In genomic region chr3:21715662-21716061, GRCh38 we compare ENCODE assay signal across 29 cellular contexts. TPM values are rescaled to one million over a fixed set of nuclear protein-coding genes. Genes with fewer than 3 reads are reported as not detected.
DNase-seq lines count a peak whose midpoint lies in the region; ATAC-seq, FAIRE-seq and TF ChIP-seq lines count a peak whose summit lies in the region.
"Had no signal": no experiment of that assay in that cellular context is flagged by ENCODE, and none has a peak within 500 bp of the region (broad histone marks: within the 10 kb centered on the region; RNA-seq: fewer than 3 reads in every experiment).

No MANE protein-coding gene starts in this region.

- H3K4me3 Mint-ChIP-seq in activated T-cell treated with anti-CD3 and anti-CD28 coated beads, Interleukin-2, amount 50 U/mL, for 4 hours, result no peak overlapping the region
- H3K4me3 Mint-ChIP-seq: CD14-positive monocyte; CD4-positive, alpha-beta memory T cell; CD4-positive, CD25-positive, alpha-beta regulatory T cell; CD8-positive, alpha-beta memory T cell had no signal

- no peak overlapping the region for H2AK5ac ChIP-seq in IMR-90 (ENCODE audit: low read depth, low read length)

- in situ Hi-C loops in IMR-90 (cut with MboI; ENCODE audit: low sequenced_read_pairs) (no loop called here), K562 (cut with MboI) (no loop called here)

- H3K4ac ChIP-seq in IMR-90 (ENCODE audit: low read depth, low read length), result no peak overlapping the region

- FAIRE-seq in A549 (lab: Jason Lieb, UNC), result no peak
- FAIRE-seq in K562 (lab: Jason Lieb, UNC), result no peak
- FAIRE-seq: A204.1, GM12878, GM12892, GM18507 had no signal

- no peak overlapping the region for H3K14ac ChIP-seq in IMR-90 (replicated peaks; ENCODE audit: low read depth, low read length)

- H2BK20ac ChIP-seq in IMR-90 (ENCODE audit: low read depth, low read length), result no peak overlapping the region

- H4K20me1 ChIP-seq in IMR-90 (ENCODE audit: insufficient read depth, low read length), result no peaks in the 10 kb centered on the region
- no peaks in the 10 kb centered on the region for H4K20me1 ChIP-seq in K562 (replicated peaks; ENCODE audit: control insufficient read depth, insufficient read depth, low read length)
- H4K20me1 ChIP-seq: BLaER1 had no signal

- dilution Hi-C loops in IMR-90 (cut with HindIII; ENCODE audit: low sequenced_read_pairs, unreplicated experiment), result no loop called here

- no peaks in the 10 kb centered on the region for H3K27me3 ChIP-seq in IMR-90 (ENCODE audit: control insufficient read depth, insufficient read depth, low read length)
- no peaks in the 10 kb centered on the region for H3K27me3 ChIP-seq in K562 (ENCODE audit: control insufficient read depth in 2 of 2, insufficient read depth in 2 of 2, low read length in 2 of 2)
- H3K27me3 ChIP-seq in thoracic aorta (replicated peaks; ENCODE audit: insufficient read depth), result no peaks in the 10 kb centered on the region
- H3K27me3 ChIP-seq: BE2C, BLaER1 had no signal

- no peak overlapping the region for H2AK9ac ChIP-seq in IMR-90 (replicated peaks; ENCODE audit: low read depth, low read length, poor library complexity)

- no peak overlapping the region for H3K18ac ChIP-seq in IMR-90 (ENCODE audit: low read depth, low read length)

- BruUV-seq in IMR-90 (replicated peaks; lab: Mats Ljungman, UMichigan) (no TSS peak), K562 (replicated peaks; lab: Mats Ljungman, UMichigan) (no TSS peak)

- H3K27ac ChIP-seq in A549 (no peak overlapping the region), IMR-90 (ENCODE audit: insufficient read depth, low read length) (no peak overlapping the region), K562 (ENCODE audit: extremely low read depth, low read depth, low read length) (no peak overlapping the region), thoracic aorta (peak overlapping the region; percentile 82 to 92)
- H3K27ac ChIP-seq: BLaER1 had no signal

- no peaks in the 10 kb centered on the region for H3K79me1 ChIP-seq in IMR-90 (ENCODE audit: low read depth in 1 of 2, low read length in 2 of 2)

- 0% methylated on average over 2 of the region's 2 CpGs for WGBS in A549 (ENCODE audit: missing lambda C conversion rate)
- 0% methylated on average over 1 of the region's 2 CpGs; no CpG with 5 or more reads in 1 of the 2 experiments for WGBS in IMR-90 (ENCODE audit: extremely low coverage in 2 of 2, insufficient read length in 1 of 2), 2 experiments
- 7% methylated on average over 2 of the region's 2 CpGs for WGBS in K562 (ENCODE audit: insufficient coverage, low coverage, missing lambda C conversion rate)

- no peak overlapping the region for H4K5ac ChIP-seq in IMR-90 (ENCODE audit: low read depth, low read length)

- POLR2A ChIA-PET in A549 (lab: Yijun Ruan, JAX), result no interaction called here
- POLR2A ChIA-PET in IMR-90 (lab: Charles Lee; ENCODE audit: unreplicated experiment), result no interaction called here
- POLR2A ChIA-PET in K562 (lab: Yijun Ruan, JAX), result no interaction called here

- DNase-seq in A549 (ENCODE audit: low read depth in 1 of 2, low spot score in 1 of 2) (no peak), IMR-90 (no peak), K562 (ENCODE audit: extremely low read depth in 1 of 4, low spot score in 3 of 4) (no peak), thoracic aorta (ENCODE audit: low spot score) (no peak), HK-2 (ENCODE audit: unreplicated experiment) (no peak)
- DNase-seq in activated T-cell treated with anti-CD3 and anti-CD28 coated beads, Interleukin-2, amount 50 U/mL, for 4 hours, result no peak
- no peak for DNase-seq in activated CD4-positive, alpha-beta T cell treated with anti-CD3 and anti-CD28 coated beads, Interleukin-2, amount 50 U/mL, for 1 hour
- DNase-seq: 8988T; BE2C; C1 segment of cervical spinal cord; CD4-positive, alpha-beta memory T cell; CD4-positive, CD25-positive, alpha-beta regulatory T cell; CD8-positive, alpha-beta memory T cell; COR-L47; DMS 273 treated with DMSO at 0.1 percent for 48 hours; DMS153; DMS53; DMS79; DND-41; EL; GDM1 had no signal

- H2BK15ac ChIP-seq in IMR-90 (ENCODE audit: low read depth, low read length), result no peak overlapping the region

- TF ChIP-seq RAD21 in A549 (conservative IDR thresholded peaks at IDR 0.05 in 1 of 2, IDR thresholded peaks at IDR 0.05 in 1 of 2) (no peak), IMR-90 (IDR thresholded peaks at IDR 0.05; ENCODE audit: low read length) (no peak), K562 (CRISPR knock-in tag; conservative IDR thresholded peaks at IDR 0.05 in 1 of 2, IDR thresholded peaks at IDR 0.05 in 1 of 2) (no peak)

- no peaks in the 10 kb centered on the region for H3K36me3 Mint-ChIP-seq in activated T-cell treated with anti-CD3 and anti-CD28 coated beads, Interleukin-2, amount 50 U/mL, for 4 hours (ENCODE audit: insufficient read depth)
- H3K36me3 Mint-ChIP-seq: CD14-positive monocyte; CD4-positive, alpha-beta memory T cell; CD4-positive, CD25-positive, alpha-beta regulatory T cell; CD8-positive, alpha-beta memory T cell had no signal

- no peaks in the 10 kb centered on the region for H3K36me3 ChIP-seq in IMR-90 (ENCODE audit: control insufficient read depth, insufficient read depth, low read length)
- no peaks in the 10 kb centered on the region for H3K36me3 ChIP-seq in K562 (ENCODE audit: control insufficient read depth, insufficient read depth, low read length)
- no peaks in the 10 kb centered on the region for H3K36me3 ChIP-seq in thoracic aorta
- H3K36me3 ChIP-seq: BE2C had no signal

- no peak overlapping the region for H2BK5ac ChIP-seq in IMR-90 (ENCODE audit: low read depth, low read length, poor library complexity, severe bottlenecking)

- intact Hi-C loops in IMR-90 (cut with micrococcal nuclease) (no loop called here), K562 (cut with micrococcal nuclease) (no loop called here)

- H3K9ac ChIP-seq in IMR-90 (ENCODE audit: low read depth, low read length) (no peak overlapping the region), K562 (ENCODE audit: insufficient read depth in 1 of 2, low read depth in 2 of 2, low read length in 2 of 2) (no peak overlapping the region)
- H3K9ac ChIP-seq: BLaER1 had no signal

- no peak for TF ChIP-seq EP300 in A549 (IDR thresholded peaks at IDR 0.05)
- no peak for TF ChIP-seq EP300 in K562 (IDR thresholded peaks at IDR 0.05; ENCODE audit: low read length)

- H3K4me2 ChIP-seq in A549 (no peak overlapping the region), IMR-90 (ENCODE audit: low read depth, low read length) (no peak overlapping the region), K562 (ENCODE audit: insufficient read depth, low read length) (no peak overlapping the region)
- H3K4me2 ChIP-seq: BLaER1 had no signal

- no peak overlapping the region for H2BK120ac ChIP-seq in IMR-90 (ENCODE audit: low read depth, low read length)

- no peak overlapping the region for H3K4me3 ChIP-seq in A549
- H3K4me3 ChIP-seq in IMR-90 (ENCODE audit: insufficient read depth, low read depth, low read length), result no peak overlapping the region
- no peak overlapping the region for H3K4me3 ChIP-seq in K562
- no peak overlapping the region for H3K4me3 ChIP-seq in thoracic aorta
- H3K4me3 ChIP-seq: BLaER1, GM12878 had no signal

- H4K91ac ChIP-seq in IMR-90 (ENCODE audit: insufficient read depth, low read depth, low read length), result no peak overlapping the region

- TF ChIP-seq POLR2A in A549 (IDR thresholded peaks at IDR 0.05; ENCODE audit: low read length) (no peak), IMR-90 (IDR thresholded peaks at IDR 0.05; ENCODE audit: low read depth, low read length) (no peak), K562 (conservative IDR thresholded peaks at IDR 0.05) (no peak)

- H3K9me1 ChIP-seq in IMR-90 (ENCODE audit: insufficient read depth, low read length), result peaks cover 4% of the 10 kb centered on the region
- no peaks in the 10 kb centered on the region for H3K9me1 ChIP-seq in K562 (ENCODE audit: control insufficient read depth, insufficient read depth, low read length)

- CTCF ChIA-PET in A549 (lab: Yijun Ruan, JAX), result no interaction called here
- CTCF ChIA-PET in IMR-90 (lab: Yijun Ruan, JAX), result no interaction called here
- CTCF ChIA-PET in K562 (lab: Yijun Ruan, JAX; ENCODE audit: low intra/inter-chr PET ratio), result no interaction called here

- H3K9me3 ChIP-seq in A549 (no peaks in the 10 kb centered on the region), IMR-90 (ENCODE audit: control insufficient read depth, insufficient read depth, low read length) (no peaks in the 10 kb centered on the region), K562 (replicated peaks; ENCODE audit: control insufficient read depth, insufficient read depth, low read depth, low read length) (0 out of 2 replicates have a peak, but pooled peaks cover 3% of the 10 kb centered on the region), thoracic aorta (no peaks in the 10 kb centered on the region)
- H3K9me3 ChIP-seq: BE2C had no signal

- no peak overlapping the region for H3K56ac ChIP-seq in IMR-90 (ENCODE audit: extremely low read depth, insufficient read depth, low read length)

- no peak overlapping the region for H3K23ac ChIP-seq in IMR-90 (ENCODE audit: low read depth, low read length)

- H4K8ac ChIP-seq in IMR-90 (ENCODE audit: low read depth in 2 of 2, low read length in 2 of 2), result no peak overlapping the region

- H3K79me2 ChIP-seq in K562 (ENCODE audit: control insufficient read depth, insufficient read depth, low read length), result no peaks in the 10 kb centered on the region

- TF ChIP-seq CTCF in A549 (IDR thresholded peaks at IDR 0.05) (no peak), IMR-90 (conservative IDR thresholded peaks at IDR 0.05; ENCODE audit: low read depth, low read length) (no peak), K562 (IDR thresholded peaks at IDR 0.05 in 2 of 3, conservative IDR thresholded peaks at IDR 0.05 in 1 of 3; ENCODE audit: insufficient read depth in 2 of 3, low read depth in 1 of 3, low read length in 3 of 3) (no peak), thoracic aorta (IDR thresholded peaks at IDR 0.05) (no peak)

- ATAC-seq in A549 (no peak), IMR-90 (ENCODE audit: low read depth) (no peak), K562 (no peak), thoracic aorta (ENCODE audit: insufficient number of reproducible peaks, low FRiP score, low read depth) (no peak), HG03159 (IDR thresholded peaks at IDR 0.05; ENCODE audit: unreplicated experiment) (no peak)
- ATAC-seq in activated T-cell treated with anti-CD3 and anti-CD28 coated beads, Interleukin-2, amount 50 U/mL, for 4 hours, result no peak
- ATAC-seq: GM12878 had no signal

- no peaks in the 10 kb centered on the region for H3K27me3 Mint-ChIP-seq in activated T-cell treated with anti-CD3 and anti-CD28 coated beads, Interleukin-2, amount 50 U/mL, for 4 hours (ENCODE audit: low read depth)
- H3K27me3 Mint-ChIP-seq: CD4-positive, alpha-beta memory T cell; CD4-positive, CD25-positive, alpha-beta regulatory T cell; CD8-positive, alpha-beta memory T cell had no signal

- H3K4me1 Mint-ChIP-seq in activated T-cell treated with anti-CD3 and anti-CD28 coated beads, Interleukin-2, amount 50 U/mL, for 4 hours (ENCODE audit: low read depth), result no peaks in the 10 kb centered on the region
- H3K4me1 Mint-ChIP-seq: CD14-positive monocyte; CD4-positive, alpha-beta memory T cell; CD4-positive, CD25-positive, alpha-beta regulatory T cell; CD8-positive, alpha-beta memory T cell had no signal

- H2AFZ ChIP-seq in IMR-90 (replicated peaks; ENCODE audit: low read length, poor library complexity) (no peak overlapping the region), K562 (ENCODE audit: low read depth, low read length) (no peak overlapping the region)

- no peaks in the 10 kb centered on the region for H3K4me1 ChIP-seq in A549
- peaks cover 2% of the 10 kb centered on the region; the same call in 1 of the 2 replicates for H3K4me1 ChIP-seq in IMR-90 (ENCODE audit: control insufficient read depth, insufficient read depth, low read length)
- no peaks in the 10 kb centered on the region for H3K4me1 ChIP-seq in K562 (replicated peaks in 1 of 2; ENCODE audit: control insufficient read depth in 2 of 2, insufficient read depth in 2 of 2, low read length in 2 of 2)
- peaks cover 22 to 52% of the 10 kb centered on the region in 2 donors for H3K4me1 ChIP-seq in thoracic aorta (ENCODE audit: control insufficient read depth in 1 of 2, low read depth in 2 of 2)
- H3K4me1 ChIP-seq: BE2C, BLaER1 had no signal

- H3K9me3 Mint-ChIP-seq in activated T-cell treated with anti-CD3 and anti-CD28 coated beads, Interleukin-2, amount 50 U/mL, for 4 hours, result peaks cover 15% of the 10 kb centered on the region

RNA-seq across cellular contexts. Expression of gene ZNF385D, which starts 35.3 kb away (rescaled TPM):
- polyA plus RNA-seq in A549 (2011; rRNA removed) (not detected in 2 replicates), A549 (2017; fragmentation: RNase III; extraction: RNeasy Plus Mini Kit Qiagen cat#74134 plus additional on column Dnase treatment) (not detected in 3 replicates), IMR-90 (2012; rRNA removed) (0.57 and 2.4 TPM in 2 replicates), K562 (2011; rRNA removed) (0.12 and 0.14 TPM in 2 replicates), K562 (2014; fragmentation: Illumina TruSeq; extraction: Trizol) (0.27 and 0.64 TPM in 2 replicates), K562 (2014; fragmentation: Nextera tagmentation; extraction: Ambion mirVana) (under 1 TPM; 0.45 to 0.80 TPM), K562 (2014; rRNA removed) (1.6 and 1.7 TPM in 2 replicates)
- polyA plus RNA-seq in A549 (2012; cell fraction: cytosol; rRNA removed), result not detected in 2 replicates
- polyA plus RNA-seq in A549 (2012; cell fraction: nucleus; rRNA removed), result not detected in 2 replicates
- polyA minus RNA-seq in A549 (2011; rRNA and poly(A)+ RNA removed), result not detected in 2 replicates
- total RNA-seq in IMR-90 (2012; rRNA removed) (0.18 and 0.28 TPM in 2 replicates), K562 (2014; rRNA removed) (0.24 and 1.7 TPM in 2 replicates), K562 (2014; rRNA removed; fragmentation: Illumina TruSeq; extraction: Trizol) (0.48 and 0.51 TPM in 2 replicates), K562 (2015; rRNA removed; fragmentation: Illumina TruSeq; extraction: Trizol) (0.33 and 1.3 TPM in 2 replicates), K562 (2021) (0.66 and 0.74 TPM in 2 replicates), thoracic aorta (10 to 100 TPM; 15.8 to 81.3 TPM)
- polyA plus RNA-seq in IMR-90 (2012; cell fraction: cytosol; rRNA removed), result 0.03 and 0.22 TPM in 2 replicates
- polyA plus RNA-seq in IMR-90 (2012; cell fraction: nucleus; rRNA removed; ENCODE audit: low replicate concordance), result 0.01 and 8.9 TPM in 2 replicates
- total RNA-seq in K562 (2011; cell fraction: chromatin; rRNA removed; ENCODE audit: low replicate concordance), result not detected in 2 replicates
- not detected in 2 replicates for total RNA-seq in K562 (2011; cell fraction: nucleolus; rRNA removed)
- total RNA-seq in K562 (2011; cell fraction: nucleoplasm; rRNA removed), result not detected in 2 replicates
- polyA plus RNA-seq in K562 (2011; cell fraction: cytosol; rRNA removed), result under 0.01 TPM in 1 of 2 replicates, not detected in the other
- 0.04 TPM in 1 of 2 replicates, not detected in the other for polyA plus RNA-seq in K562 (2011; cell fraction: nucleus; rRNA removed)
- 0.30 and 0.66 TPM in 2 replicates for polyA plus RNA-seq in K562 (2012)
- under 0.01 TPM in 1 of 2 replicates, not detected in the other for polyA minus RNA-seq in K562 (2011; rRNA and poly(A)+ RNA removed)
- polyA minus RNA-seq in K562 (2011; cell fraction: cytosol; rRNA and poly(A)+ RNA removed), result not detected in 2 replicates
- not detected in 2 replicates for polyA minus RNA-seq in K562 (2011; cell fraction: nucleus; rRNA and poly(A)+ RNA removed)
- not detected for total RNA-seq in activated T-cell treated with anti-CD3 and anti-CD28 coated beads, Interleukin-2, amount 50 U/mL, for 4 hours
- total RNA-seq: CD4-positive, alpha-beta memory T cell; CD8-positive, alpha-beta memory T cell; Daoy; GM12878 had no signal
- polyA plus RNA-seq: CD14-positive monocyte; CD4-positive, alpha-beta memory T cell; CD4-positive, CD25-positive, alpha-beta regulatory T cell; CD8-positive, alpha-beta memory T cell had no signal

Comparison
In these comparisons a context has a peak if more than half of its experiments do, and no peak if none do; other contexts are left out.
1. H3K27ac ChIP-seq: peak in thoracic aorta (2 of 2); none in A549 (0 of 2), IMR-90 (single experiment) and K562 (single experiment).
2. RNA of gene ZNF385D, which starts 35.3 kb away (total RNA-seq): 15.8 to 81.3 TPM in thoracic aorta; 0.24 to 1.7 TPM in K562, 0.18 to 0.28 TPM in IMR-90 and not detected in activated T-cell treated with anti-CD3 and anti-CD28 coated beads, Interleukin-2, amount 50 U/mL, for 4 hours; every median in the first group is over 4 times any median in the second.
3. Of the 35 proteins assayed by ChIP-seq in both K562 and A549: peak only in K562: none; only in A549: none; in both: MAFK; in neither: 34.